Comparison of ENCODE assay signal across 10 cellular contexts in the genomic region with DNA sequence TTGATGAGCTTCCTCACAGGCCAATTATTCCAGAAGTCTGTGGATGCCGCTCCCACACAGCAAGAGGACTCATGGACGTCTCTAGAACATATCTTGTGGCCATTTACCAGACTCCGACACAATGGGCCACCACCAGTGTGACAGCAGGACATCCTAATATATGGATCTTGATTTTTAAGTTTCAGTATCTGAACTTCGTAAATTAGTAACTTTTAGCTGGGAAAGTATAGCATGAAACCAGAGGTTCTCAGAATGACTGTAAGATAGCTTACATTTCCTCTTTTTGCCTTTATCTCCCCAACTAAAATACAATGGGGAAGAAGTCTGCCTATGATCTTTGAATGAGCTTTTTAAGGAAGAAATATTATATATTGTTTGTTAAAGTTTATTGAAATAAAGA.
DNase-seq lines count a peak whose midpoint lies in the region; ATAC-seq and TF ChIP-seq lines count a peak whose summit lies in the region.
"Had no signal": no experiment of that assay in that cellular context is flagged by ENCODE, and none has a peak within 500 bp of the region (broad histone marks: within the 10 kb centered on the region; RNA-seq: fewer than 3 reads in every experiment).

No MANE protein-coding gene starts in this region.

- WGBS in stomach, 5 donors = 84 to 92% (median 87%) methylated on average over 4 of the region's 4 CpGs

- DNase-seq in CD1c-positive myeloid dendritic cell (ENCODE audit: extremely low spot score) (peak; percentile 81), NCI-H2196 (lab: John Stamatoyannopoulos, UW; ENCODE audit: unreplicated experiment) (no peak), superior temporal gyrus (ENCODE audit: extremely low spot score) (no peak), stomach (no peak)
- DNase-seq in stimulated activated CD4-positive, alpha-beta T cell treated with anti-CD3 and anti-CD28 coated beads, Interleukin-2, amount 100 ng/mL, for 48 hours = no peak
- DNase-seq: MM.1S, retina had no signal

- no peaks in the 10 kb centered on the region for H3K4me1 ChIP-seq in stomach

- ATAC-seq in GM19043 (IDR thresholded peaks at IDR 0.05; ENCODE audit: low read depth, unreplicated experiment) (peak; percentile 95), HG02759 (IDR thresholded peaks at IDR 0.05; ENCODE audit: unreplicated experiment) (peak; percentile 94), HG03565 (IDR thresholded peaks at IDR 0.05; ENCODE audit: unreplicated experiment) (peak; percentile 90)

- H3K27ac ChIP-seq in stomach = no peak overlapping the region

- no peaks in the 10 kb centered on the region for H3K36me3 ChIP-seq in stomach

- no peak for TF ChIP-seq CTCF in stomach (IDR thresholded peaks at IDR 0.05)

- H3K27me3 ChIP-seq in stomach = no peaks in the 10 kb centered on the region

- TF ChIP-seq POLR2A in stomach (IDR thresholded peaks at IDR 0.05) = no peak

- intact Hi-C loops in stomach (cut with DNase I; ENCODE audit: low total_unique reads) = no loop called here

- TF ChIP-seq EP300 in stomach (IDR thresholded peaks at IDR 0.05) = no peak

- H3K9me3 ChIP-seq in stomach = no peaks in the 10 kb centered on the region

- no peak overlapping the region for H3K4me3 ChIP-seq in stomach
